In genomic region chr5:138611295-138612220, GRCh38 we compare ENCODE assay signal across 8 cellular contexts. TPM values are rescaled to one million over a fixed set of nuclear protein-coding genes. Genes with fewer than 3 reads are reported as not detected.
DNase-seq lines count a peak whose midpoint lies in the region; ATAC-seq lines count a peak whose summit lies in the region.
"Had no signal": no experiment of that assay in that cellular context is flagged by ENCODE, and none has a peak within 500 bp of the region (broad histone marks: within the 10 kb centered on the region; RNA-seq: fewer than 3 reads in every experiment).

No MANE protein-coding gene starts in this region.

- no peaks in the 10 kb centered on the region for H3K9me3 ChIP-seq in HUES48 (ENCODE audit: control insufficient read depth, insufficient read depth, low read length)
- H3K9me3 ChIP-seq in skeletal muscle satellite cell (replicated peaks; ENCODE audit: low read length): no peaks in the 10 kb centered on the region

- H3K4me1 ChIP-seq in HUES48 (ENCODE audit: control insufficient read depth, insufficient read depth, low read length) (peaks cover 23% of the 10 kb centered on the region), skeletal muscle satellite cell (ENCODE audit: control insufficient read depth, insufficient read depth, low read length) (peaks cover 12% of the 10 kb centered on the region)

- ATAC-seq in GM18870 (IDR thresholded peaks at IDR 0.05; ENCODE audit: unreplicated experiment): no peak
- no peak for ATAC-seq in HG03025 (IDR thresholded peaks at IDR 0.05; ENCODE audit: low FRiP score, unreplicated experiment)

- peak overlapping the region; percentile 59 for H3K27ac ChIP-seq in HUES48 (ENCODE audit: low read depth, low read length)
- H3K27ac ChIP-seq in angular gyrus (ENCODE audit: low read depth, low read length): peak overlapping the region; percentile 87

- DNase-seq in hippocampal formation (lab: John Stamatoyannopoulos, UW): peak; percentile 73 to 74
- DNase-seq in AG20443 (ENCODE audit: low spot score): no peak
- DNase-seq: naive B cell had no signal

- peak overlapping the region; percentile 70 for H3K4me2 ChIP-seq in skeletal muscle satellite cell (ENCODE audit: low read length)

- H3K27me3 ChIP-seq in HUES48 (ENCODE audit: control insufficient read depth, insufficient read depth, low read length): no peaks in the 10 kb centered on the region
- peaks cover 38% of the 10 kb centered on the region for H3K27me3 ChIP-seq in skeletal muscle satellite cell (ENCODE audit: control insufficient read depth, insufficient read depth, low read length)

- H3K4me3 ChIP-seq in HUES48 (ENCODE audit: low read depth, low read length) (peak overlapping the region; percentile 62), skeletal muscle satellite cell (ENCODE audit: low read length) (peak overlapping the region; percentile 57)

- H3K36me3 ChIP-seq in HUES48 (ENCODE audit: control insufficient read depth, insufficient read depth, low read length): no peaks in the 10 kb centered on the region
- no peaks in the 10 kb centered on the region for H3K36me3 ChIP-seq in skeletal muscle satellite cell (ENCODE audit: insufficient read depth, low read length)

- H3K9ac ChIP-seq in HUES48 (ENCODE audit: low read depth, low read length) (peak overlapping the region; percentile 63), skeletal muscle satellite cell (ENCODE audit: low read depth, low read length) (no peak overlapping the region)

RNA-seq across cellular contexts. Expression of gene HSPA9, which starts 36.4 kb away (rescaled TPM):
- total RNA-seq in skeletal muscle satellite cell (2012; rRNA removed): 410 and 475 TPM in 2 replicates
